In the genomic region with DNA sequence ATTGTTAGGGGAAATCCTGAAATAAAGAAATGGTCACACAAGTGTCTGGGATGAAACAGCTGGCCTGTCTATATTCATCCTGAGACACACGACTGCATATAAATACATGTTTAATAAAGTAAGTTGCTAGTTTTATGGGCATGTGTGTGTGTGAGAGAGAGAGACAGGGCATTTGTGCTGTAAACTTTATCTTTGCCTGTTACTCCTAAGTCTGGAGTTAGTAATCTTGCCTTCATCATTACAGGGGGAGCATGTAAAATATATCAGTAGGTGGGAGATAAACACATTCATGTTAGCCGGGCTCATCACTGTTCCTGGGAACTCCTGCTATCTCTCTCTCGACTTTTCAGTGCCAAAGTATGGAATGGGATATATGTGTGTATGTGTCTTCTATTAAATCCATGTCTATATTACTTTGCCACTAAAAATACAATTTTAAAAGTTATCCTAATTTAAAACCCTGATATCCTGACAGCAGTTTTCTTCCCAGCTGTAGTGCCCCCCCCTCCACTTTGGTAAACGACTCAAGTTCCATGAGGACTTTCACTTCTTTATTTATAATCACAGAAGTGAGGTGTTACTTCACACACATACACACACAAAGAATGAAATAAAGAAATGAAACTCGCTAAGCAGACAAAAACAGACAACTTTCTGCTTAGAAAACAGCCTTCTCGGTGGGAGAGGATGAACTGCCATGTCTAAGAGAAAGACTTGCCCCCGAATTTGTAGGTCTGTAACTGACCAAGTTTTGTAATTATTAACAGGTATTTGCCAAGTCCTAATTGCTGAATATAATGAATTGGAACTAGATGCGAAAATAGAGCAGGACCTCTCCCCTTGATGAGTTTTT, we compare ENCODE assay signal across 8 cellular contexts. TPM values are rescaled to one million over a fixed set of nuclear protein-coding genes. Genes with fewer than 3 reads are reported as not detected.
DNase-seq lines count a peak whose midpoint lies in the region; ATAC-seq and TF ChIP-seq lines count a peak whose summit lies in the region.

No MANE protein-coding gene starts in this region.

- TF ChIP-seq POLR2A in GM18505 (IDR thresholded peaks at IDR 0.05; ENCODE audit: borderline replicate concordance, extremely low read depth, insufficient read depth, insufficient read length) (no peak), lower leg skin (IDR thresholded peaks at IDR 0.05) (no peak)

- H3K4me3 ChIP-seq in lower leg skin (ENCODE audit: low read depth, poor library complexity, severe bottlenecking) = peak overlapping the region; percentile 43

- peaks cover 2% of the 10 kb centered on the region for H3K36me3 Mint-ChIP-seq in activated CD8-positive, alpha-beta T cell treated with anti-CD3 and anti-CD28 coated beads, Interleukin-2, amount 10 ng/mL, durations not matched to agents 7 days and 5 days (ENCODE audit: low read depth)
- peaks cover 15% of the 10 kb centered on the region for H3K36me3 Mint-ChIP-seq in activated CD4-positive, alpha-beta memory T cell treated with anti-CD3 and anti-CD28 coated beads, Interleukin-2, amount 10 ng/mL, durations not matched to agents 7 days and 5 days (ENCODE audit: low read depth)

- ATAC-seq in GM18505 (IDR thresholded peaks at IDR 0.05; ENCODE audit: unreplicated experiment) (peak; percentile 53), HG02623 (IDR thresholded peaks at IDR 0.05; ENCODE audit: unreplicated experiment) (peak; percentile 41)
- ATAC-seq in activated CD8-positive, alpha-beta T cell treated with anti-CD3 and anti-CD28 coated beads, Interleukin-2, amount 10 ng/mL, durations not matched to agents 7 days and 5 days = no peak

- 7 to 10% methylated on average over 8 of the region's 8 CpGs for WGBS in lower leg skin, 2 donors

- H3K9me3 Mint-ChIP-seq in activated CD8-positive, alpha-beta T cell treated with anti-CD3 and anti-CD28 coated beads, Interleukin-2, amount 10 ng/mL, durations not matched to agents 7 days and 5 days (ENCODE audit: insufficient read depth) = no peaks in the 10 kb centered on the region
- H3K9me3 Mint-ChIP-seq in activated CD4-positive, alpha-beta memory T cell treated with anti-CD3 and anti-CD28 coated beads, Interleukin-2, amount 10 ng/mL, durations not matched to agents 7 days and 5 days = no peaks in the 10 kb centered on the region

- H3K27ac Mint-ChIP-seq in activated CD8-positive, alpha-beta T cell treated with anti-CD3 and anti-CD28 coated beads, Interleukin-2, amount 10 ng/mL, durations not matched to agents 7 days and 5 days = no peak overlapping the region
- H3K27ac Mint-ChIP-seq in activated CD4-positive, alpha-beta memory T cell treated with anti-CD3 and anti-CD28 coated beads, Interleukin-2, amount 10 ng/mL, durations not matched to agents 7 days and 5 days = no peak overlapping the region

- peak; percentile 44 for DNase-seq in RPMI8226
- DNase-seq in lower leg skin (ENCODE audit: low spot score in 2 of 2) = no peak
- DNase-seq in activated CD4-positive, alpha-beta T cell treated with anti-CD3 and anti-CD28 coated beads for 48 hours = no peak
- no peak for DNase-seq in NCI-H146 treated with DMSO at 0.1 percent for 48 hours (lab: John Stamatoyannopoulos, UW; ENCODE audit: unreplicated experiment)
- DNase-seq in activated CD8-positive, alpha-beta T cell treated with anti-CD3 and anti-CD28 coated beads, Interleukin-2, amount 10 ng/mL, durations not matched to agents 7 days and 5 days = no peak
- no peak for DNase-seq in activated CD4-positive, alpha-beta memory T cell treated with anti-CD3 and anti-CD28 coated beads, Interleukin-2, amount 10 ng/mL, durations not matched to agents 7 days and 5 days

- POLR2A ChIA-PET in activated CD8-positive, alpha-beta T cell treated with anti-CD3 and anti-CD28 coated beads, Interleukin-2, amount 10 ng/mL, durations not matched to agents 7 days and 5 days (lab: Charles Lee) = interaction anchor here (0.6 to 1.2 kb wide), 4 partner anchors 93 to 829 kb away, joined by 4 to 7 read pairs (median 5); no protein-coding TSS in a partner anchor
- POLR2A ChIA-PET in activated CD4-positive, alpha-beta memory T cell treated with anti-CD3 and anti-CD28 coated beads, Interleukin-2, amount 10 ng/mL, durations not matched to agents 7 days and 5 days (lab: Charles Lee) = interaction anchor here (0.6 to 1.7 kb wide), 8 partner anchors 8 to 1827 kb away, joined by 3 to 7 read pairs (median 3); no protein-coding TSS in a partner anchor

- H3K27me3 Mint-ChIP-seq in activated CD8-positive, alpha-beta T cell treated with anti-CD3 and anti-CD28 coated beads, Interleukin-2, amount 10 ng/mL, durations not matched to agents 7 days and 5 days (ENCODE audit: low read depth) = peaks cover 46% of the 10 kb centered on the region
- H3K27me3 Mint-ChIP-seq in activated CD4-positive, alpha-beta memory T cell treated with anti-CD3 and anti-CD28 coated beads, Interleukin-2, amount 10 ng/mL, durations not matched to agents 7 days and 5 days = peaks cover 46% of the 10 kb centered on the region

- intact Hi-C loops in lower leg skin (cut with DNase I; ENCODE audit: low total_unique reads) = loop anchor here (5.0 to 10.0 kb wide), 2 partner anchors 184 to 567 kb away; a partner anchor contains a TSS

- no peak for TF ChIP-seq CTCF in lower leg skin (IDR thresholded peaks at IDR 0.05)

- CTCF ChIA-PET in activated CD8-positive, alpha-beta T cell treated with anti-CD3 and anti-CD28 coated beads, Interleukin-2, amount 10 ng/mL, durations not matched to agents 7 days and 5 days (lab: Charles Lee) = interaction anchor here (0.6 to 0.9 kb wide), 6 partner anchors 8 to 790 kb away, joined by 3 to 4 read pairs (median 3); no protein-coding TSS in a partner anchor
- CTCF ChIA-PET in activated CD4-positive, alpha-beta memory T cell treated with anti-CD3 and anti-CD28 coated beads, Interleukin-2, amount 10 ng/mL, durations not matched to agents 7 days and 5 days (lab: Charles Lee) = interaction anchor here (1.0 kb wide), 1 partner anchor 10 kb away, joined by 3 read pairs; no protein-coding TSS in a partner anchor

- H3K4me1 Mint-ChIP-seq in activated CD8-positive, alpha-beta T cell treated with anti-CD3 and anti-CD28 coated beads, Interleukin-2, amount 10 ng/mL, durations not matched to agents 7 days and 5 days (ENCODE audit: low read depth) = peaks cover 28% of the 10 kb centered on the region
- peaks cover 30% of the 10 kb centered on the region for H3K4me1 Mint-ChIP-seq in activated CD4-positive, alpha-beta memory T cell treated with anti-CD3 and anti-CD28 coated beads, Interleukin-2, amount 10 ng/mL, durations not matched to agents 7 days and 5 days

- no peak overlapping the region for H3K4me3 Mint-ChIP-seq in activated CD8-positive, alpha-beta T cell treated with anti-CD3 and anti-CD28 coated beads, Interleukin-2, amount 10 ng/mL, durations not matched to agents 7 days and 5 days
- H3K4me3 Mint-ChIP-seq in activated CD4-positive, alpha-beta memory T cell treated with anti-CD3 and anti-CD28 coated beads, Interleukin-2, amount 10 ng/mL, durations not matched to agents 7 days and 5 days = no peak overlapping the region

RNA-seq across cellular contexts. Expression of a gene that starts 0.9 kb away (rescaled TPM):
- total RNA-seq in lower leg skin = 10 to 100 TPM; 13.8 to 38.8 (median 30.3) TPM
- 1 to 10 TPM; 4.0 to 5.7 TPM for total RNA-seq in activated CD8-positive, alpha-beta T cell treated with anti-CD3 and anti-CD28 coated beads, Interleukin-2, amount 10 ng/mL, durations not matched to agents 7 days and 5 days
- 10 to 100 TPM; 19.4 to 20.6 TPM for total RNA-seq in activated CD4-positive, alpha-beta memory T cell treated with anti-CD3 and anti-CD28 coated beads, Interleukin-2, amount 10 ng/mL, durations not matched to agents 7 days and 5 days
